In the genomic region with DNA sequence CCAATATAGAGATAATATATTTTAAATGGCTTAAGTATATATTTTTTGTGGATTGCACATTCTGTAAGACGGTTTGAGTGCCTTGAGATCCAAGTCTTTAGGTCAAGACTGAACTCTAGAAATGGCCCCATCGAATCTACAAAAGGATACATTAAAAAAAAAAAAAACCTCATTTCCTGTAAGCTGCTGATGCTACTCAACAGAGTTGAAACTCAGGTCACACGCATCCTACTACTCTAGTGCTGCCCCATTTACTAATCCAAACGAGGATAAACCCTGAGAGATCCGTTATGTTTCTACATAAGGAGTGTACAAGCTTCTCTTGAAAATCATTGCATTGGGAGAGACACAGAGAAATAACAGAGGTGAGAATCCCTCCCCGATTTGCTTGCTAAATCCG, we compare ENCODE assay signal across 19 cellular contexts.
DNase-seq lines count a peak whose midpoint lies in the region; ATAC-seq lines count a peak whose summit lies in the region.
"Had no signal": no experiment of that assay in that cellular context is flagged by ENCODE, and none has a peak within 500 bp of the region (broad histone marks: within the 10 kb centered on the region; RNA-seq: fewer than 3 reads in every experiment).

No MANE protein-coding gene starts in this region.

- H3K4me3 ChIP-seq in BLaER1 treated with 17β-estradiol and CSF1 and Interleukin-3, amounts not matched to agents 10 nM and 100 nM = no peak overlapping the region
- H3K4me3 ChIP-seq: Peyer's patch had no signal

- peaks cover 4% of the 10 kb centered on the region for H3K36me3 Mint-ChIP-seq in activated CD8-positive, alpha-beta memory T cell treated with anti-CD3 and anti-CD28 coated beads, Interleukin-2, amount 10 ng/mL, durations not matched to agents 7 days and 5 days
- H3K36me3 Mint-ChIP-seq in T-helper 17 cell (ENCODE audit: low read depth) = no peaks in the 10 kb centered on the region
- H3K36me3 Mint-ChIP-seq in natural killer cell treated with Interleukin-12 subunit alpha and Interleukin-12 subunit beta and Interleukin-15 and Interleukin-18, amount 100 ng/mL, for 72 hours = no peaks in the 10 kb centered on the region

- H3K27me3 Mint-ChIP-seq in activated CD8-positive, alpha-beta memory T cell treated with anti-CD3 and anti-CD28 coated beads, Interleukin-2, amount 10 ng/mL, durations not matched to agents 7 days and 5 days = no peaks in the 10 kb centered on the region
- no peaks in the 10 kb centered on the region for H3K27me3 Mint-ChIP-seq in T-helper 17 cell
- no peaks in the 10 kb centered on the region for H3K27me3 Mint-ChIP-seq in natural killer cell treated with Interleukin-12 subunit alpha and Interleukin-12 subunit beta and Interleukin-15 and Interleukin-18, amount 100 ng/mL, for 72 hours
- H3K27me3 Mint-ChIP-seq: CD8-positive, alpha-beta memory T cell had no signal

- no peaks in the 10 kb centered on the region for H3K36me3 ChIP-seq in BLaER1 treated with 17β-estradiol and CSF1 and Interleukin-3, amounts not matched to agents 10 nM and 100 nM
- H3K36me3 ChIP-seq: Peyer's patch had no signal

- no peak overlapping the region for H3K4me3 Mint-ChIP-seq in activated CD8-positive, alpha-beta memory T cell treated with anti-CD3 and anti-CD28 coated beads, Interleukin-2, amount 10 ng/mL, durations not matched to agents 7 days and 5 days
- no peak overlapping the region for H3K4me3 Mint-ChIP-seq in T-helper 17 cell
- peak overlapping the region; percentile 27 for H3K4me3 Mint-ChIP-seq in natural killer cell treated with Interleukin-12 subunit alpha and Interleukin-12 subunit beta and Interleukin-15 and Interleukin-18, amount 100 ng/mL, for 72 hours

- peak; percentile 58 for ATAC-seq in activated CD8-positive, alpha-beta memory T cell treated with anti-CD3 and anti-CD28 coated beads, Interleukin-2, amount 10 ng/mL, durations not matched to agents 7 days and 5 days
- no peak for ATAC-seq in T-helper 17 cell
- no peak for ATAC-seq in natural killer cell treated with Interleukin-12 subunit alpha and Interleukin-12 subunit beta and Interleukin-15 and Interleukin-18, amount 100 ng/mL, for 72 hours

- peaks cover 8 to 12% (median 11%) of the 10 kb centered on the region in 10 experiments; a peak in 18 of 20 replicates for H3K4me1 ChIP-seq in BLaER1 treated with 17β-estradiol and CSF1 and Interleukin-3, amounts not matched to agents 10 nM and 100 nM
- H3K4me1 ChIP-seq: Peyer's patch had no signal

- no peaks in the 10 kb centered on the region for H3K27me3 ChIP-seq in BLaER1 treated with 17β-estradiol and CSF1 and Interleukin-3, amounts not matched to agents 10 nM and 100 nM
- H3K27me3 ChIP-seq: Peyer's patch had no signal

- H3K27ac Mint-ChIP-seq in activated CD8-positive, alpha-beta memory T cell treated with anti-CD3 and anti-CD28 coated beads, Interleukin-2, amount 10 ng/mL, durations not matched to agents 7 days and 5 days = no peak overlapping the region
- H3K27ac Mint-ChIP-seq in T-helper 17 cell = peak overlapping the region; percentile 0
- no peak overlapping the region for H3K27ac Mint-ChIP-seq in natural killer cell treated with Interleukin-12 subunit alpha and Interleukin-12 subunit beta and Interleukin-15 and Interleukin-18, amount 100 ng/mL, for 72 hours

- no peaks in the 10 kb centered on the region for H3K9me3 Mint-ChIP-seq in activated CD8-positive, alpha-beta memory T cell treated with anti-CD3 and anti-CD28 coated beads, Interleukin-2, amount 10 ng/mL, durations not matched to agents 7 days and 5 days (ENCODE audit: low read depth)
- no peaks in the 10 kb centered on the region for H3K9me3 Mint-ChIP-seq in natural killer cell treated with Interleukin-12 subunit alpha and Interleukin-12 subunit beta and Interleukin-15 and Interleukin-18, amount 100 ng/mL, for 72 hours
- H3K9me3 Mint-ChIP-seq: CD8-positive, alpha-beta memory T cell had no signal

- H3K4me2 ChIP-seq in BLaER1 treated with 17β-estradiol and CSF1 and Interleukin-3, amounts not matched to agents 10 nM and 100 nM = peak overlapping the region in 9 of 11 experiments; percentile 12 to 55 (median 27); a peak in 10 of 22 replicates

- H3K4me1 Mint-ChIP-seq in activated CD8-positive, alpha-beta memory T cell treated with anti-CD3 and anti-CD28 coated beads, Interleukin-2, amount 10 ng/mL, durations not matched to agents 7 days and 5 days = peaks cover 16% of the 10 kb centered on the region
- peaks cover 17% of the 10 kb centered on the region for H3K4me1 Mint-ChIP-seq in T-helper 17 cell
- H3K4me1 Mint-ChIP-seq in natural killer cell treated with Interleukin-12 subunit alpha and Interleukin-12 subunit beta and Interleukin-15 and Interleukin-18, amount 100 ng/mL, for 72 hours (ENCODE audit: low read depth in 2 of 2) = peaks cover 14 to 20% of the 10 kb centered on the region in 2 donors

- H3K9me3 ChIP-seq in BLaER1 treated with 17β-estradiol and CSF1 and Interleukin-3, amounts not matched to agents 10 nM and 100 nM (replicated peaks in 1 of 11) = no peaks in the 10 kb centered on the region
- no peaks in the 10 kb centered on the region for H3K9me3 ChIP-seq in T-helper 17 cell (ENCODE audit: control insufficient read depth, low read length, poor library complexity, severe bottlenecking)
- H3K9me3 ChIP-seq: Peyer's patch had no signal

- DNase-seq in activated CD8-positive, alpha-beta memory T cell treated with anti-CD3 and anti-CD28 coated beads, Interleukin-2, amount 10 ng/mL, durations not matched to agents 7 days and 5 days = no peak
- no peak for DNase-seq in activated CD8-positive, alpha-beta memory T cell treated with anti-CD3 and anti-CD28 coated beads, Interleukin-2, amount 50 U/mL, for 48 hours
- no peak for DNase-seq in T-helper 17 cell
- no peak for DNase-seq in natural killer cell treated with Interleukin-12 subunit alpha and Interleukin-12 subunit beta and Interleukin-15 and Interleukin-18, amount 100 ng/mL, for 72 hours (ENCODE audit: low spot score)
- DNase-seq in effector CD4-positive, alpha-beta T cell = no peak
- no peak for DNase-seq in Ammon's horn (ENCODE audit: low spot score)
- DNase-seq: CD8-positive, alpha-beta memory T cell; H7; KG1; MM.1S; NCI-H2029; NCI-H226; NCI-H510A; NCI-H69; OCI-M1; Peyer's patch; SHP77 treated with DMSO at 0.1 percent for 48 hours had no signal

- H3K27ac ChIP-seq in BLaER1 treated with 17β-estradiol and CSF1 and Interleukin-3, amounts not matched to agents 10 nM and 100 nM = no peak overlapping the region
- H3K27ac ChIP-seq: C4-2B, Peyer's patch had no signal

- CTCF ChIA-PET in activated CD8-positive, alpha-beta memory T cell treated with anti-CD3 and anti-CD28 coated beads, Interleukin-2, amount 10 ng/mL, durations not matched to agents 7 days and 5 days (lab: Charles Lee) = no interaction called here

- no peaks in the 10 kb centered on the region for H4K20me1 ChIP-seq in BLaER1 treated with 17β-estradiol and CSF1 and Interleukin-3, amounts not matched to agents 10 nM and 100 nM

- no peak overlapping the region for H3K9ac ChIP-seq in BLaER1 treated with 17β-estradiol and CSF1 and Interleukin-3, amounts not matched to agents 10 nM and 100 nM
